Comparison of ENCODE assay signal across 1 cellular context in the genomic region with DNA sequence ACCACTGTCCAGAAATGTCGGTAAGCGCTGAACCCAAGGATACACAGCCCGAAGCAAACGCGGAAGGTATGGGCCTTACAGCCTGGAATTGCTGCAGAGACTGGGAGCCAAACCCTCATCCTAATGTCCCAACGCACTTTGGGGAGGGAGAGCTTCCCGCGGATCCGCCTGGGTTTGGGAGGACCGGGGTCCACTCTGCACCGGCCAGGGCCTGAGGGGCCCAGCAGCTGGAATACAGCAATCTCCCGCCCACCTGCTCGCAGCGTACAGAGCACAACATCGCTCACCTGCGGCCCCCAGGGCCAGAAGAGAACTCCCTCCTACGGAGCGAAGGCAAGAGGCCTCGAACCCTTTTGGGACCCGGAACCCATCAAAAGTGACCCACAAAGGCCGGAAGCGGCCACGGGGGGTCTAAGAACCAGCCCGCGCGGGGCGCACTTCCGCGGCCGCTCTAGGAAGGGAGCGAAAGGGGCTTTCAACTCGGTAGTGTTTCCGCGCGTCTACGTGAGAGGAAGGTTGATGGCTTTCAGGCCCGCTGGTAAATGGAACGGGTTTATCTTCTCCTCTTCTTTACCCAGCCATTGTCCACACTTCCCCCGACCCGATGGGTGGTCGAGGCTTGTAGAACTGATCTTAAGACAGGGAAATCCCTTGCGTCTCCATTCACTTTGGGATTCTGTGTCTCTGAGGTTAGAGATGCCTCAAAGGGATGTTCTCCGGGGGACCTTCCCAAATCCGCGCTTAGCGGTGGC.
TF ChIP-seq lines count a peak whose summit lies in the region.

A gene (minus strand): TSS at position 378 of the 752 bp plus-strand sequence. CDS start 1,342 bp downstream, outside the sequence.

TF ChIP-seq in HEK293, 187 proteins besides CTCF, POLR2A, EP300 and RAD21 (continued from another document and continues in another):
- TF ChIP-seq, protein P1, sequence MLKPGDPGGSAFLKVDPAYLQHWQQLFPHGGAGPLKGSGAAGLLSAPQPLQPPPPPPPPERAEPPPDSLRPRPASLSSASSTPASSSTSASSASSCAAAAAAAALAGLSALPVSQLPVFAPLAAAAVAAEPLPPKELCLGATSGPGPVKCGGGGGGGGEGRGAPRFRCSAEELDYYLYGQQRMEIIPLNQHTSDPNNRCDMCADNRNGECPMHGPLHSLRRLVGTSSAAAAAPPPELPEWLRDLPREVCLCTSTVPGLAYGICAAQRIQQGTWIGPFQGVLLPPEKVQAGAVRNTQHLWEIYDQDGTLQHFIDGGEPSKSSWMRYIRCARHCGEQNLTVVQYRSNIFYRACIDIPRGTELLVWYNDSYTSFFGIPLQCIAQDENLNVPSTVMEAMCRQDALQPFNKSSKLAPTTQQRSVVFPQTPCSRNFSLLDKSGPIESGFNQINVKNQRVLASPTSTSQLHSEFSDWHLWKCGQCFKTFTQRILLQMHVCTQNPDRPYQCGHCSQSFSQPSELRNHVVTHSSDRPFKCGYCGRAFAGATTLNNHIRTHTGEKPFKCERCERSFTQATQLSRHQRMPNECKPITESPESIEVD (tag by site-specific recombination; IDR thresholded peaks at IDR 0.05), result no peak
- TF ChIP-seq ZFP41 (tag by site-specific recombination; IDR thresholded peaks at IDR 0.05; ENCODE audit: borderline replicate concordance) (no peak), ZNF776 (tag by site-specific recombination; IDR thresholded peaks at IDR 0.05; ENCODE audit: borderline replicate concordance) (no peak), ZNF560 (tag by site-specific recombination; IDR thresholded peaks at IDR 0.05; ENCODE audit: borderline replicate concordance) (no peak), ZIC2 (tag by site-specific recombination; IDR thresholded peaks at IDR 0.05) (peak; percentile 72), ZSCAN30 (tag by site-specific recombination; IDR thresholded peaks at IDR 0.05) (peak; percentile 91), ZNF214 (tag by site-specific recombination; IDR thresholded peaks at IDR 0.05; ENCODE audit: borderline replicate concordance) (no peak), YY1 (tag by site-specific recombination; IDR thresholded peaks at IDR 0.05) (peak; percentile 82; the same call in 1 of the 2 replicates), ZNF112 (tag by site-specific recombination; IDR thresholded peaks at IDR 0.05) (no peak), ZNF629 (tag by site-specific recombination; IDR thresholded peaks at IDR 0.05) (peak; percentile 89), REPIN1 (tag by site-specific recombination; IDR thresholded peaks at IDR 0.05; ENCODE audit: low read depth) (peak; percentile 76; the same call in 1 of the 2 replicates), KLF9 (tag by site-specific recombination; IDR thresholded peaks at IDR 0.05; ENCODE audit: low read depth) (0 out of 2 replicates have a peak, but pooled peaks have one; percentile 40), KLF16 (tag by site-specific recombination; IDR thresholded peaks at IDR 0.05) (no peak), ZNF341 (tag by site-specific recombination; IDR thresholded peaks at IDR 0.05; ENCODE audit: low read depth) (peak; percentile 93), ZBTB20 (tag by site-specific recombination; IDR thresholded peaks at IDR 0.05) (peak; percentile 72; the same call in 1 of the 2 replicates), ZNF654 (tag by site-specific recombination; IDR thresholded peaks at IDR 0.05; ENCODE audit: low read depth) (no peak), ZNF521 (tag by site-specific recombination; IDR thresholded peaks at IDR 0.05) (no peak), ZNF48 (tag by site-specific recombination; IDR thresholded peaks at IDR 0.05) (no peak), ZNF19 (tag by site-specific recombination; IDR thresholded peaks at IDR 0.05; ENCODE audit: low read depth) (no peak), ZXDB (tag by site-specific recombination; IDR thresholded peaks at IDR 0.05) (peak; percentile 88), ZNF391 (tag by site-specific recombination; IDR thresholded peaks at IDR 0.05; ENCODE audit: borderline replicate concordance, low read depth) (peak; percentile 82; the same call in 1 of the 2 replicates), PRDM1 (tag by site-specific recombination; IDR thresholded peaks at IDR 0.05) (peak; percentile 62), ZNF777 (tag by site-specific recombination; IDR thresholded peaks at IDR 0.05; ENCODE audit: borderline replicate concordance) (peak; percentile 22; the same call in 1 of the 2 replicates), ZNF354C (tag by site-specific recombination; IDR thresholded peaks at IDR 0.05; ENCODE audit: borderline replicate concordance, low read depth) (no peak), ZNF2 (tag by site-specific recombination; IDR thresholded peaks at IDR 0.05) (peak; percentile 63; the same call in 1 of the 2 replicates), ZNF707 (tag by site-specific recombination; IDR thresholded peaks at IDR 0.05) (no peak), HOXA7 (CRISPR knock-in tag; IDR thresholded peaks at IDR 0.05; ENCODE audit: borderline replicate concordance) (no peak), ZNF311 (tag by site-specific recombination; IDR thresholded peaks at IDR 0.05; ENCODE audit: borderline replicate concordance) (no peak), ZNF837 (tag by site-specific recombination; IDR thresholded peaks at IDR 0.05) (no peak), ZNF785 (tag by site-specific recombination; IDR thresholded peaks at IDR 0.05) (0 out of 2 replicates have a peak, but pooled peaks have one; percentile 38), ZNF24 (tag by site-specific recombination; IDR thresholded peaks at IDR 0.05) (peak; percentile 82), ZNF146 (tag by site-specific recombination; IDR thresholded peaks at IDR 0.05) (peak; percentile 19; the same call in 1 of the 2 replicates)
- TF ChIP-seq, protein P2, sequence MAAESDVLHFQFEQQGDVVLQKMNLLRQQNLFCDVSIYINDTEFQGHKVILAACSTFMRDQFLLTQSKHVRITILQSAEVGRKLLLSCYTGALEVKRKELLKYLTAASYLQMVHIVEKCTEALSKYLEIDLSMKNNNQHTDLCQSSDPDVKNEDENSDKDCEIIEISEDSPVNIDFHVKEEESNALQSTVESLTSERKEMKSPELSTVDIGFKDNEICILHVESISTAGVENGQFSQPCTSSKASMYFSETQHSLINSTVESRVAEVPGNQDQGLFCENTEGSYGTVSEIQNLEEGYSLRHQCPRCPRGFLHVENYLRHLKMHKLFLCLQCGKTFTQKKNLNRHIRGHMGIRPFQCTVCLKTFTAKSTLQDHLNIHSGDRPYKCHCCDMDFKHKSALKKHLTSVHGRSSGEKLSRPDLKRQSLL (tag by site-specific recombination; IDR thresholded peaks at IDR 0.05), result peak; percentile 35; the same call in 1 of the 2 replicates
- TF ChIP-seq, protein P3, sequence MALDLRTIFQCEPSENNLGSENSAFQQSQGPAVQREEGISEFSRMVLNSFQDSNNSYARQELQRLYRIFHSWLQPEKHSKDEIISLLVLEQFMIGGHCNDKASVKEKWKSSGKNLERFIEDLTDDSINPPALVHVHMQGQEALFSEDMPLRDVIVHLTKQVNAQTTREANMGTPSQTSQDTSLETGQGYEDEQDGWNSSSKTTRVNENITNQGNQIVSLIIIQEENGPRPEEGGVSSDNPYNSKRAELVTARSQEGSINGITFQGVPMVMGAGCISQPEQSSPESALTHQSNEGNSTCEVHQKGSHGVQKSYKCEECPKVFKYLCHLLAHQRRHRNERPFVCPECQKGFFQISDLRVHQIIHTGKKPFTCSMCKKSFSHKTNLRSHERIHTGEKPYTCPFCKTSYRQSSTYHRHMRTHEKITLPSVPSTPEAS (tag by site-specific recombination; IDR thresholded peaks at IDR 0.05), result peak; percentile 30; the same call in 1 of the 2 replicates
- TF ChIP-seq, protein P4, sequence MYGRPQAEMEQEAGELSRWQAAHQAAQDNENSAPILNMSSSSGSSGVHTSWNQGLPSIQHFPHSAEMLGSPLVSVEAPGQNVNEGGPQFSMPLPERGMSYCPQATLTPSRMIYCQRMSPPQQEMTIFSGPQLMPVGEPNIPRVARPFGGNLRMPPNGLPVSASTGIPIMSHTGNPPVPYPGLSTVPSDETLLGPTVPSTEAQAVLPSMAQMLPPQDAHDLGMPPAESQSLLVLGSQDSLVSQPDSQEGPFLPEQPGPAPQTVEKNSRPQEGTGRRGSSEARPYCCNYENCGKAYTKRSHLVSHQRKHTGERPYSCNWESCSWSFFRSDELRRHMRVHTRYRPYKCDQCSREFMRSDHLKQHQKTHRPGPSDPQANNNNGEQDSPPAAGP (tag by site-specific recombination; IDR thresholded peaks at IDR 0.05), result peak; percentile 91
- TF ChIP-seq, protein P5, sequence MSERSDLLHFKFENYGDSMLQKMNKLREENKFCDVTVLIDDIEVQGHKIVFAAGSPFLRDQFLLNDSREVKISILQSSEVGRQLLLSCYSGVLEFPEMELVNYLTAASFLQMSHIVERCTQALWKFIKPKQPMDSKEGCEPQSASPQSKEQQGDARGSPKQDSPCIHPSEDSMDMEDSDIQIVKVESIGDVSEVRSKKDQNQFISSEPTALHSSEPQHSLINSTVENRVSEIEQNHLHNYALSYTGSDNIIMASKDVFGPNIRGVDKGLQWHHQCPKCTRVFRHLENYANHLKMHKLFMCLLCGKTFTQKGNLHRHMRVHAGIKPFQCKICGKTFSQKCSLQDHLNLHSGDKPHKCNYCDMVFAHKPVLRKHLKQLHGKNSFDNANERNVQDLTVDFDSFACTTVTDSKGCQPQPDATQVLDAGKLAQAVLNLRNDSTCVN (tag by site-specific recombination; optimal IDR thresholded peaks at IDR 0.05), result peak; percentile 86
- TF ChIP-seq, protein P6, sequence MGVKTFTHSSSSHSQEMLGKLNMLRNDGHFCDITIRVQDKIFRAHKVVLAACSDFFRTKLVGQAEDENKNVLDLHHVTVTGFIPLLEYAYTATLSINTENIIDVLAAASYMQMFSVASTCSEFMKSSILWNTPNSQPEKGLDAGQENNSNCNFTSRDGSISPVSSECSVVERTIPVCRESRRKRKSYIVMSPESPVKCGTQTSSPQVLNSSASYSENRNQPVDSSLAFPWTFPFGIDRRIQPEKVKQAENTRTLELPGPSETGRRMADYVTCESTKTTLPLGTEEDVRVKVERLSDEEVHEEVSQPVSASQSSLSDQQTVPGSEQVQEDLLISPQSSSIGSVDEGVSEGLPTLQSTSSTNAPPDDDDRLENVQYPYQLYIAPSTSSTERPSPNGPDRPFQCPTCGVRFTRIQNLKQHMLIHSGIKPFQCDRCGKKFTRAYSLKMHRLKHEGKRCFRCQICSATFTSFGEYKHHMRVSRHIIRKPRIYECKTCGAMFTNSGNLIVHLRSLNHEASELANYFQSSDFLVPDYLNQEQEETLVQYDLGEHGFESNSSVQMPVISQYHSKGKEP (tag by site-specific recombination; IDR thresholded peaks at IDR 0.05), result peak; percentile 66; the same call in 1 of the 2 replicates
- TF ChIP-seq, protein P7, sequence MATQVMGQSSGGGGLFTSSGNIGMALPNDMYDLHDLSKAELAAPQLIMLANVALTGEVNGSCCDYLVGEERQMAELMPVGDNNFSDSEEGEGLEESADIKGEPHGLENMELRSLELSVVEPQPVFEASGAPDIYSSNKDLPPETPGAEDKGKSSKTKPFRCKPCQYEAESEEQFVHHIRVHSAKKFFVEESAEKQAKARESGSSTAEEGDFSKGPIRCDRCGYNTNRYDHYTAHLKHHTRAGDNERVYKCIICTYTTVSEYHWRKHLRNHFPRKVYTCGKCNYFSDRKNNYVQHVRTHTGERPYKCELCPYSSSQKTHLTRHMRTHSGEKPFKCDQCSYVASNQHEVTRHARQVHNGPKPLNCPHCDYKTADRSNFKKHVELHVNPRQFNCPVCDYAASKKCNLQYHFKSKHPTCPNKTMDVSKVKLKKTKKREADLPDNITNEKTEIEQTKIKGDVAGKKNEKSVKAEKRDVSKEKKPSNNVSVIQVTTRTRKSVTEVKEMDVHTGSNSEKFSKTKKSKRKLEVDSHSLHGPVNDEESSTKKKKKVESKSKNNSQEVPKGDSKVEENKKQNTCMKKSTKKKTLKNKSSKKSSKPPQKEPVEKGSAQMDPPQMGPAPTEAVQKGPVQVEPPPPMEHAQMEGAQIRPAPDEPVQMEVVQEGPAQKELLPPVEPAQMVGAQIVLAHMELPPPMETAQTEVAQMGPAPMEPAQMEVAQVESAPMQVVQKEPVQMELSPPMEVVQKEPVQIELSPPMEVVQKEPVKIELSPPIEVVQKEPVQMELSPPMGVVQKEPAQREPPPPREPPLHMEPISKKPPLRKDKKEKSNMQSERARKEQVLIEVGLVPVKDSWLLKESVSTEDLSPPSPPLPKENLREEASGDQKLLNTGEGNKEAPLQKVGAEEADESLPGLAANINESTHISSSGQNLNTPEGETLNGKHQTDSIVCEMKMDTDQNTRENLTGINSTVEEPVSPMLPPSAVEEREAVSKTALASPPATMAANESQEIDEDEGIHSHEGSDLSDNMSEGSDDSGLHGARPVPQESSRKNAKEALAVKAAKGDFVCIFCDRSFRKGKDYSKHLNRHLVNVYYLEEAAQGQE (tag by site-specific recombination; IDR thresholded peaks at IDR 0.05), result no peak; the same call in 1 of the 2 replicates
- TF ChIP-seq, protein P8, sequence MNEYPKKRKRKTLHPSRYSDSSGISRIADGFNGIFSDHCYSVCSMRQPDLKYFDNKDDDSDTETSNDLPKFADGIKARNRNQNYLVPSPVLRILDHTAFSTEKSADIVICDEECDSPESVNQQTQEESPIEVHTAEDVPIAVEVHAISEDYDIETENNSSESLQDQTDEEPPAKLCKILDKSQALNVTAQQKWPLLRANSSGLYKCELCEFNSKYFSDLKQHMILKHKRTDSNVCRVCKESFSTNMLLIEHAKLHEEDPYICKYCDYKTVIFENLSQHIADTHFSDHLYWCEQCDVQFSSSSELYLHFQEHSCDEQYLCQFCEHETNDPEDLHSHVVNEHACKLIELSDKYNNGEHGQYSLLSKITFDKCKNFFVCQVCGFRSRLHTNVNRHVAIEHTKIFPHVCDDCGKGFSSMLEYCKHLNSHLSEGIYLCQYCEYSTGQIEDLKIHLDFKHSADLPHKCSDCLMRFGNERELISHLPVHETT (tag by site-specific recombination; IDR thresholded peaks at IDR 0.05), result peak; percentile 98
- TF ChIP-seq, protein P9, sequence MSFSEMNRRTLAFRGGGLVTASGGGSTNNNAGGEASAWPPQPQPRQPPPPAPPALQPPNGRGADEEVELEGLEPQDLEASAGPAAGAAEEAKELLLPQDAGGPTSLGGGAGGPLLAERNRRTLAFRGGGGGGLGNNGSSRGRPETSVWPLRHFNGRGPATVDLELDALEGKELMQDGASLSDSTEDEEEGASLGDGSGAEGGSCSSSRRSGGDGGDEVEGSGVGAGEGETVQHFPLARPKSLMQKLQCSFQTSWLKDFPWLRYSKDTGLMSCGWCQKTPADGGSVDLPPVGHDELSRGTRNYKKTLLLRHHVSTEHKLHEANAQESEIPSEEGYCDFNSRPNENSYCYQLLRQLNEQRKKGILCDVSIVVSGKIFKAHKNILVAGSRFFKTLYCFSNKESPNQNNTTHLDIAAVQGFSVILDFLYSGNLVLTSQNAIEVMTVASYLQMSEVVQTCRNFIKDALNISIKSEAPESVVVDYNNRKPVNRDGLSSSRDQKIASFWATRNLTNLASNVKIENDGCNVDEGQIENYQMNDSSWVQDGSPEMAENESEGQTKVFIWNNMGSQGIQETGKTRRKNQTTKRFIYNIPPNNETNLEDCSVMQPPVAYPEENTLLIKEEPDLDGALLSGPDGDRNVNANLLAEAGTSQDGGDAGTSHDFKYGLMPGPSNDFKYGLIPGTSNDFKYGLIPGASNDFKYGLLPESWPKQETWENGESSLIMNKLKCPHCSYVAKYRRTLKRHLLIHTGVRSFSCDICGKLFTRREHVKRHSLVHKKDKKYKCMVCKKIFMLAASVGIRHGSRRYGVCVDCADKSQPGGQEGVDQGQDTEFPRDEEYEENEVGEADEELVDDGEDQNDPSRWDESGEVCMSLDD (tag by site-specific recombination; IDR thresholded peaks at IDR 0.05), result peak; percentile 98
